9 cellular contexts compared by ENCODE assay signal in genomic region chr20:43949741-43950618, GRCh38. TPM values are rescaled to one million over a fixed set of nuclear protein-coding genes. Genes with fewer than 3 reads are reported as not detected.
A peak's percentile ranks its signal among the peaks of the same experiment; 100 is the strongest.
DNase-seq lines count a peak whose midpoint lies in the region; ATAC-seq, FAIRE-seq and TF ChIP-seq lines count a peak whose summit lies in the region.
"Had no signal": no experiment of that assay in that cellular context is flagged by ENCODE, and none has a peak within 500 bp of the region (broad histone marks: within the 10 kb centered on the region; RNA-seq: fewer than 3 reads in every experiment).

No MANE protein-coding gene starts in this region.

- no peak overlapping the region for H3K4me3 ChIP-seq in sigmoid colon
- H3K4me3 ChIP-seq: thyroid gland had no signal

- TF ChIP-seq POLR2A in GM12892 (IDR thresholded peaks at IDR 0.05; ENCODE audit: low read depth, low read length) (peak; percentile 34; the same call in 1 of the 2 replicates), sigmoid colon (IDR thresholded peaks at IDR 0.05) (no peak)

- FAIRE-seq in GM12892 (lab: Jason Lieb, UNC): peak; percentile 87

- WGBS in sigmoid colon, 2 donors: 53 to 78% methylated on average over 18 of the region's 18 CpGs

- H3K27me3 ChIP-seq in sigmoid colon: no peaks in the 10 kb centered on the region
- H3K27me3 ChIP-seq: thyroid gland had no signal

- no peak for TF ChIP-seq EP300 in sigmoid colon (IDR thresholded peaks at IDR 0.05)

- ATAC-seq in HG02870 (IDR thresholded peaks at IDR 0.05; ENCODE audit: unreplicated experiment): peak; percentile 62

- peaks cover 0 to 4% (median 2%) of the 10 kb centered on the region in 4 donors for H3K4me1 ChIP-seq in sigmoid colon

- H3K36me3 ChIP-seq in sigmoid colon: no peaks in the 10 kb centered on the region
- H3K36me3 ChIP-seq: thyroid gland had no signal

- DNase-seq in GM12892 (ENCODE audit: insufficient read length) (peak; percentile 61), SKM-1 (lab: John Stamatoyannopoulos, UW; ENCODE audit: unreplicated experiment) (peak; percentile 96), mesenteric fat pad (ENCODE audit: low spot score) (no peak), DMS114 treated with DMSO at 0.1 percent for 48 hours (lab: John Stamatoyannopoulos, UW; ENCODE audit: unreplicated experiment) (no peak), sigmoid colon (no peak)
- DNase-seq in activated naive CD4-positive, alpha-beta T cell treated with anti-CD3 and anti-CD28 coated beads, Interleukin-2, amount 50 U/mL, for 16 hours: peak; percentile 40
- peak; percentile 82 for DNase-seq in stimulated activated CD4-positive, alpha-beta T cell treated with anti-CD3 and anti-CD28 coated beads, Interleukin-15, amount 100 ng/mL, for 24 hours

- intact Hi-C loops in sigmoid colon (cut with DNase I): no loop called here

- no peak for TF ChIP-seq CTCF in sigmoid colon (IDR thresholded peaks at IDR 0.05)

- no peaks in the 10 kb centered on the region for H3K9me3 ChIP-seq in sigmoid colon
- H3K9me3 ChIP-seq: thyroid gland had no signal

- H3K27ac ChIP-seq in sigmoid colon: no peak overlapping the region
- H3K27ac ChIP-seq: thyroid gland had no signal

RNA-seq across cellular contexts. Expression of gene TOX2, which starts 35.3 kb away (rescaled TPM):
- polyA plus RNA-seq in GM12892 (2012; ENCODE audit: missing spikeins): 20.8 TPM
- total RNA-seq in mesenteric fat pad: 1.2 TPM
- 1 to 10 TPM in 2 of 4 donors, under 1 TPM in 2; 0.27 to 3.2 (median 1.2) TPM for total RNA-seq in sigmoid colon
- polyA plus RNA-seq in sigmoid colon: 1 to 10 TPM; 1.2 to 8.1 (median 3.6) TPM

Comparison
In these comparisons a context has a peak if more than half of its experiments do, and no peak if none do; other contexts are left out.
1. DNase-seq: peak in GM12892 (single experiment), SKM-1 (single experiment), activated naive CD4-positive, alpha-beta T cell treated with anti-CD3 and anti-CD28 coated beads, Interleukin-2, amount 50 U/mL, for 16 hours (single experiment) and stimulated activated CD4-positive, alpha-beta T cell treated with anti-CD3 and anti-CD28 coated beads, Interleukin-15, amount 100 ng/mL, for 24 hours (single experiment); none in mesenteric fat pad (single experiment), DMS114 treated with DMSO at 0.1 percent for 48 hours (single experiment) and sigmoid colon (single experiment).